In genomic region chr18:76416935-76417334, GRCh38 we compare ENCODE assay signal across 16 cellular contexts.
A peak's percentile ranks its signal among the peaks of the same experiment; 100 is the strongest.
DNase-seq lines count a peak whose midpoint lies in the region; ATAC-seq and TF ChIP-seq lines count a peak whose summit lies in the region.
"Had no signal": no experiment of that assay in that cellular context is flagged by ENCODE, and none has a peak within 500 bp of the region (broad histone marks: within the 10 kb centered on the region; RNA-seq: fewer than 3 reads in every experiment).

No MANE protein-coding gene starts in this region.

- H3K27ac ChIP-seq in stomach smooth muscle (ENCODE audit: low read length), result no peak overlapping the region

- H3K27me3 ChIP-seq in stomach smooth muscle (ENCODE audit: control insufficient read depth in 1 of 2, insufficient read depth in 2 of 2, low read length in 2 of 2), result no peaks in the 10 kb centered on the region
- no peaks in the 10 kb centered on the region for H3K27me3 ChIP-seq in H7 (ENCODE audit: control insufficient read depth, insufficient read depth, low read length)
- H3K27me3 ChIP-seq: esophagus squamous epithelium had no signal

- H3K9me3 ChIP-seq in stomach smooth muscle (ENCODE audit: control insufficient read depth in 2 of 2, low read length in 2 of 2), result no peaks in the 10 kb centered on the region
- H3K9me3 ChIP-seq: esophagus squamous epithelium had no signal

- H3K4me1 Mint-ChIP-seq in chondrocyte (ENCODE audit: low read depth), result peaks cover 36% of the 10 kb centered on the region
- H3K4me1 Mint-ChIP-seq: activated CD4-positive, alpha-beta T cell treated with anti-CD3 and anti-CD28 coated beads, Interleukin-2, amount 10 ng/mL, durations not matched to agents 7 days and 5 days had no signal

- DNase-seq in GM03348 (ENCODE audit: low spot score) (peak; percentile 68), choroid plexus epithelial cell (ENCODE audit: low read depth) (peak; percentile 90), medulla oblongata (ENCODE audit: extremely low spot score) (peak; percentile 38), NCI-H1694 treated with DMSO at 0.1 percent for 48 hours (lab: John Stamatoyannopoulos, UW) (no peak), chondrocyte (ENCODE audit: low spot score) (no peak), H7 (no peak)
- DNase-seq: activated CD4-positive, alpha-beta T cell treated with anti-CD3 and anti-CD28 coated beads, Interleukin-2, amount 10 ng/mL, durations not matched to agents 7 days and 5 days; CD8-positive, alpha-beta T cell; esophagus squamous epithelium; GDM1; NCI-H1105 treated with DMSO at 0.1 percent for 48 hours; NCI-H510A had no signal

- no peaks in the 10 kb centered on the region for H3K9me3 Mint-ChIP-seq in chondrocyte (ENCODE audit: low read depth)
- H3K9me3 Mint-ChIP-seq: activated CD4-positive, alpha-beta T cell treated with anti-CD3 and anti-CD28 coated beads, Interleukin-2, amount 10 ng/mL, durations not matched to agents 7 days and 5 days; activated T-helper 2 cell treated with anti-CD3 and anti-CD28 coated beads, Interferon-gamma antibody, Interleukin-2, Interleukin-4, amounts not matched to agents 10 μg/mL and 5 μg/mL and 100 μg/mL, durations not matched to agents 14 hours and 24 hours and 36 hours; CD8-positive, alpha-beta T cell; T-helper 1 cell treated with Interleukin-12 subunit alpha and Interleukin-12 subunit beta and Interleukin-4 antibody, amounts not matched to agents 30 μg/mL and 1 μg/mL, for 36 hours had no signal

- H3K36me3 ChIP-seq in stomach smooth muscle (ENCODE audit: control insufficient read depth in 2 of 2, insufficient read depth in 2 of 2, low read length in 2 of 2), result peaks cover 0 to 3% of the 10 kb centered on the region in 2 donors
- H3K36me3 ChIP-seq in H7 (replicated peaks; ENCODE audit: control insufficient read depth, insufficient read depth, low read length), result no peaks in the 10 kb centered on the region
- H3K36me3 ChIP-seq: esophagus squamous epithelium had no signal

- TF ChIP-seq CTCF in choroid plexus epithelial cell (conservative IDR thresholded peaks at IDR 0.05; ENCODE audit: low read depth, low read length) (no peak), chondrocyte (IDR thresholded peaks at IDR 0.05) (no peak)

- H3K36me3 Mint-ChIP-seq in chondrocyte (ENCODE audit: low read depth), result no peaks in the 10 kb centered on the region
- H3K36me3 Mint-ChIP-seq: CD8-positive, alpha-beta T cell had no signal

- ATAC-seq in GM21825 (IDR thresholded peaks at IDR 0.05; ENCODE audit: unreplicated experiment), result no peak
- ATAC-seq: CD8-positive, alpha-beta T cell had no signal

- no peak overlapping the region for H3K9ac ChIP-seq in stomach smooth muscle (ENCODE audit: low read length in 2 of 2)

- no peaks in the 10 kb centered on the region for H3K27me3 Mint-ChIP-seq in chondrocyte (ENCODE audit: low read depth)
- H3K27me3 Mint-ChIP-seq: activated CD4-positive, alpha-beta T cell treated with anti-CD3 and anti-CD28 coated beads, Interleukin-2, amount 10 ng/mL, durations not matched to agents 7 days and 5 days had no signal

- peak overlapping the region; percentile 32 for H3K4me3 ChIP-seq in choroid plexus epithelial cell (ENCODE audit: low read depth, low read length)
- H3K4me3 ChIP-seq in stomach smooth muscle (ENCODE audit: low read length in 2 of 2), result peak overlapping the region; percentile 18 to 54
- no peak overlapping the region for H3K4me3 ChIP-seq in H7 (ENCODE audit: insufficient read depth, low read depth, low read length)

- peaks cover 13% of the 10 kb centered on the region for H3K4me1 ChIP-seq in stomach smooth muscle (ENCODE audit: control insufficient read depth, insufficient read depth, low read length)

- no peak overlapping the region for H3K4me3 Mint-ChIP-seq in chondrocyte (ENCODE audit: unreplicated experiment)
- H3K4me3 Mint-ChIP-seq: activated CD4-positive, alpha-beta T cell treated with anti-CD3 and anti-CD28 coated beads, Interleukin-2, amount 10 ng/mL, durations not matched to agents 7 days and 5 days; CD8-positive, alpha-beta T cell; T-helper 1 cell treated with Interleukin-12 subunit alpha and Interleukin-12 subunit beta and Interleukin-4 antibody, amounts not matched to agents 30 μg/mL and 1 μg/mL, for 36 hours had no signal

- H3K27ac Mint-ChIP-seq in chondrocyte (ENCODE audit: unreplicated experiment), result no peak overlapping the region
- H3K27ac Mint-ChIP-seq: activated CD4-positive, alpha-beta T cell treated with anti-CD3 and anti-CD28 coated beads, Interleukin-2, amount 10 ng/mL, durations not matched to agents 7 days and 5 days; activated T-helper 2 cell treated with anti-CD3 and anti-CD28 coated beads, Interferon-gamma antibody, Interleukin-2, Interleukin-4, amounts not matched to agents 10 μg/mL and 5 μg/mL and 100 μg/mL, durations not matched to agents 14 hours and 24 hours and 36 hours; CD8-positive, alpha-beta T cell; T-helper 1 cell treated with Interleukin-12 subunit alpha and Interleukin-12 subunit beta and Interleukin-4 antibody, amounts not matched to agents 30 μg/mL and 1 μg/mL, for 36 hours had no signal

Comparison
In these comparisons a context has a peak if more than half of its experiments do, and no peak if none do; other contexts are left out.
1. DNase-seq: peak in GM03348 (single experiment), choroid plexus epithelial cell (single experiment) and medulla oblongata (single experiment); none in NCI-H1694 treated with DMSO at 0.1 percent for 48 hours (single experiment), chondrocyte (single experiment) and H7 (single experiment).